ENCODE assay signal across 9 cellular contexts in genomic region chr21:39180429-39181019, GRCh38. TPM values are rescaled to one million over a fixed set of nuclear protein-coding genes. Genes with fewer than 3 reads are reported as not detected.
DNase-seq lines count a peak whose midpoint lies in the region; ATAC-seq, FAIRE-seq and TF ChIP-seq lines count a peak whose summit lies in the region.
"Had no signal": no experiment of that assay in that cellular context is flagged by ENCODE, and none has a peak within 500 bp of the region (broad histone marks: within the 10 kb centered on the region; RNA-seq: fewer than 3 reads in every experiment).

No MANE protein-coding gene starts in this region.

- DNase-seq in activated T-cell treated with anti-CD3 and anti-CD28 coated beads, Interleukin-2, amount 50 U/mL, for 4 hours = no peak
- no peak for DNase-seq in activated T-cell treated with anti-CD3 and anti-CD28 coated beads, Interleukin-2, amount 50 U/mL, for 1 hour
- DNase-seq in MM.1S (peak; percentile 40), astrocyte (ENCODE audit: low read depth) (no peak), progenitor cell of endocrine pancreas (ENCODE audit: low spot score, unreplicated experiment) (no peak), DMS79 (lab: John Stamatoyannopoulos, UW) (no peak), NOMO-1 treated with dmso at 0.1 percent for 144 hours (lab: John Stamatoyannopoulos, UW; ENCODE audit: unreplicated experiment) (no peak)
- DNase-seq: occipital lobe had no signal

- no peak for FAIRE-seq in astrocyte (lab: Jason Lieb, UNC)

- no peaks in the 10 kb centered on the region for H3K27me3 Mint-ChIP-seq in activated T-cell treated with anti-CD3 and anti-CD28 coated beads, Interleukin-2, amount 50 U/mL, for 4 hours (ENCODE audit: low read depth)
- no peaks in the 10 kb centered on the region for H3K27me3 Mint-ChIP-seq in astrocyte (ENCODE audit: low read depth, unreplicated experiment)
- H3K27me3 Mint-ChIP-seq in progenitor cell of endocrine pancreas = peaks cover 3% of the 10 kb centered on the region

- H3K4me3 ChIP-seq in MM.1S (ENCODE audit: low read length) = no peak overlapping the region
- H3K4me3 ChIP-seq in astrocyte (ENCODE audit: insufficient read depth, low read depth, low read length) = no peak overlapping the region

- H3K4me1 ChIP-seq in MM.1S (ENCODE audit: low read length) = peaks cover 19% of the 10 kb centered on the region
- H3K4me1 ChIP-seq in astrocyte (ENCODE audit: insufficient read depth, low read length) = peaks cover 15% of the 10 kb centered on the region

- no peaks in the 10 kb centered on the region for H4K20me1 ChIP-seq in MM.1S (ENCODE audit: insufficient read depth, low read length)
- peaks cover 18% of the 10 kb centered on the region for H4K20me1 ChIP-seq in astrocyte (ENCODE audit: insufficient read depth, low read length)

- H3K9me3 Mint-ChIP-seq in activated T-cell treated with anti-CD3 and anti-CD28 coated beads, Interleukin-2, amount 50 U/mL, for 4 hours = no peaks in the 10 kb centered on the region
- H3K9me3 Mint-ChIP-seq in astrocyte (ENCODE audit: unreplicated experiment) (no peaks in the 10 kb centered on the region), progenitor cell of endocrine pancreas (ENCODE audit: low read depth) (no peaks in the 10 kb centered on the region)

- H2AFZ ChIP-seq in MM.1S (ENCODE audit: low read length) = no peak overlapping the region
- H2AFZ ChIP-seq in astrocyte (ENCODE audit: low read depth, low read length) = no peak overlapping the region

- H3K4me2 ChIP-seq in MM.1S (ENCODE audit: low read depth, low read length) (no peak overlapping the region), astrocyte (ENCODE audit: low read length) (no peak overlapping the region)

- H3K9me2 ChIP-seq in MM.1S (replicated peaks; ENCODE audit: insufficient read depth, low read length) = no peaks in the 10 kb centered on the region

- peaks cover 43% of the 10 kb centered on the region for H3K79me2 ChIP-seq in MM.1S (ENCODE audit: low read length)
- peaks cover 38% of the 10 kb centered on the region for H3K79me2 ChIP-seq in astrocyte (ENCODE audit: insufficient read depth, low read length)

- H3K27ac ChIP-seq in MM.1S (ENCODE audit: low read length) (no peak overlapping the region), astrocyte (ENCODE audit: low read depth, low read length) (no peak overlapping the region)

- H3K9me3 ChIP-seq in MM.1S (replicated peaks; ENCODE audit: insufficient read depth, low read length) (no peaks in the 10 kb centered on the region), astrocyte (ENCODE audit: insufficient read depth, low read depth, low read length) (no peaks in the 10 kb centered on the region)

- peak overlapping the region; percentile 2 for H3K4me3 Mint-ChIP-seq in activated T-cell treated with anti-CD3 and anti-CD28 coated beads, Interleukin-2, amount 50 U/mL, for 4 hours
- H3K4me3 Mint-ChIP-seq in astrocyte (ENCODE audit: unreplicated experiment) (no peak overlapping the region), progenitor cell of endocrine pancreas (ENCODE audit: low read depth) (no peak overlapping the region)

- no peak for ATAC-seq in activated T-cell treated with anti-CD3 and anti-CD28 coated beads, Interleukin-2, amount 50 U/mL, for 4 hours
- no peak for ATAC-seq in HG03097 (IDR thresholded peaks at IDR 0.05; ENCODE audit: low FRiP score, unreplicated experiment)

- peaks cover 21% of the 10 kb centered on the region; the same call in 1 of the 2 replicates for H3K36me3 ChIP-seq in MM.1S (replicated peaks; ENCODE audit: insufficient read depth, low read length)
- peaks cover 15% of the 10 kb centered on the region for H3K36me3 ChIP-seq in astrocyte (ENCODE audit: insufficient read depth, low read length)

- peaks cover 39% of the 10 kb centered on the region for H3K4me1 Mint-ChIP-seq in activated T-cell treated with anti-CD3 and anti-CD28 coated beads, Interleukin-2, amount 50 U/mL, for 4 hours (ENCODE audit: low read depth)
- H3K4me1 Mint-ChIP-seq in astrocyte (ENCODE audit: low read depth, unreplicated experiment) (peaks cover 12% of the 10 kb centered on the region), progenitor cell of endocrine pancreas (ENCODE audit: low read depth) (peaks cover 10% of the 10 kb centered on the region)

- H3K27me3 ChIP-seq in MM.1S (replicated peaks; ENCODE audit: insufficient read depth, low read length) (no peaks in the 10 kb centered on the region), astrocyte (ENCODE audit: insufficient read depth, low read length) (no peaks in the 10 kb centered on the region)

- no peak overlapping the region for H3K27ac Mint-ChIP-seq in astrocyte (ENCODE audit: unreplicated experiment)
- H3K27ac Mint-ChIP-seq in progenitor cell of endocrine pancreas = no peak overlapping the region

- H3F3A ChIP-seq in MM.1S (ENCODE audit: insufficient read depth, low read length) = peaks cover 15% of the 10 kb centered on the region

- TF ChIP-seq CTCF in MM.1S (IDR thresholded peaks at IDR 0.05; ENCODE audit: low read length) = peak; percentile 36
- TF ChIP-seq CTCF in astrocyte (IDR thresholded peaks at IDR 0.05; ENCODE audit: insufficient read depth, low read depth, low read length) = peak; percentile 26
- TF ChIP-seq CTCF in progenitor cell of endocrine pancreas (IDR thresholded peaks at IDR 0.05; ENCODE audit: unreplicated experiment) = peak; percentile 29

- peaks cover 23% of the 10 kb centered on the region for H3K36me3 Mint-ChIP-seq in activated T-cell treated with anti-CD3 and anti-CD28 coated beads, Interleukin-2, amount 50 U/mL, for 4 hours (ENCODE audit: insufficient read depth)
- peaks cover 6% of the 10 kb centered on the region for H3K36me3 Mint-ChIP-seq in astrocyte (ENCODE audit: low read depth, unreplicated experiment)
- peaks cover 17% of the 10 kb centered on the region for H3K36me3 Mint-ChIP-seq in progenitor cell of endocrine pancreas (ENCODE audit: insufficient read depth)

- no peak overlapping the region for H3K9ac ChIP-seq in MM.1S (ENCODE audit: low read length)
- H3K9ac ChIP-seq in astrocyte (ENCODE audit: low read length) = no peak overlapping the region

RNA-seq across cellular contexts. Expression of gene PSMG1, which starts 2.7 kb away (rescaled TPM):
- 10 to 100 TPM; 66.4 to 95.3 (median 88.8) TPM for total RNA-seq in activated T-cell treated with anti-CD3 and anti-CD28 coated beads, Interleukin-2, amount 50 U/mL, for 4 hours
- total RNA-seq in astrocyte (58.8 and 61.9 TPM in 2 replicates), progenitor cell of endocrine pancreas (35.0 and 39.7 TPM in 2 replicates)
